28 cellular contexts compared by ENCODE assay signal in genomic region chr13:74142257-74142656, GRCh38.
"Had no signal": no experiment of that assay in that cellular context is flagged by ENCODE, and none has a peak within 500 bp of the region (broad histone marks: within the 10 kb centered on the region; RNA-seq: fewer than 3 reads in every experiment).

No MANE protein-coding gene starts in this region.

- ATAC-seq: effector memory CD8-positive, alpha-beta T cell; esophagus mucosa; foreskin keratinocyte; gastrocnemius medialis; gastroesophageal sphincter; heart left ventricle had no signal

- H3K27me3 Mint-ChIP-seq: effector memory CD8-positive, alpha-beta T cell had no signal

- H3K4me3 Mint-ChIP-seq: dendritic cell treated with granulocyte-macrophage colony-stimulating factor and Interleukin-4, amounts not matched to agents 40 ng/mL and 50 ng/mL, for 4 days; effector memory CD8-positive, alpha-beta T cell; endodermal cell had no signal

- H3K27ac Mint-ChIP-seq: dendritic cell treated with granulocyte-macrophage colony-stimulating factor and Interleukin-4, amounts not matched to agents 40 ng/mL and 50 ng/mL, for 4 days; effector memory CD8-positive, alpha-beta T cell; endodermal cell had no signal

- H3K27ac ChIP-seq: colonic mucosa, coronary artery, dorsolateral prefrontal cortex, epithelial cell of prostate, esophagus muscularis mucosa, esophagus squamous epithelium, foreskin keratinocyte, gastrocnemius medialis, gastroesophageal sphincter, heart left ventricle had no signal

- H3K4me1 ChIP-seq: colonic mucosa, esophagus squamous epithelium, foreskin keratinocyte, gastrocnemius medialis had no signal

- H3K4me1 Mint-ChIP-seq: endodermal cell had no signal

- H3K36me3 ChIP-seq: colonic mucosa, esophagus muscularis mucosa, esophagus squamous epithelium, gastrocnemius medialis, gastroesophageal sphincter, heart left ventricle had no signal

- H3K9me3 ChIP-seq: colonic mucosa, esophagus muscularis mucosa, esophagus squamous epithelium, gastrocnemius medialis, gastroesophageal sphincter, heart left ventricle had no signal

- H3K27me3 ChIP-seq: colonic mucosa, dorsolateral prefrontal cortex, esophagus muscularis mucosa, esophagus squamous epithelium, foreskin keratinocyte, gastrocnemius medialis, gastroesophageal sphincter, heart left ventricle had no signal

- DNase-seq: colonic mucosa; cortex of kidney; dermis blood vessel endothelial cell; dorsolateral prefrontal cortex; effector CD4-positive, alpha-beta T cell; effector CD8-positive, alpha-beta T cell; effector memory CD4-positive, alpha-beta T cell; effector memory CD8-positive, alpha-beta T cell; endodermal cell; erythroblast; esophagus squamous epithelium; foreskin fibroblast; foreskin keratinocyte; foreskin melanocyte; gastrocnemius medialis; glutamatergic neuron; head of caudate nucleus; heart left ventricle had no signal

- FAIRE-seq: colon, endometrium, endothelial cell of umbilical vein, frontal cortex had no signal

- H3K9me3 Mint-ChIP-seq: dendritic cell treated with granulocyte-macrophage colony-stimulating factor and Interleukin-4, amounts not matched to agents 40 ng/mL and 50 ng/mL, for 4 days; effector memory CD8-positive, alpha-beta T cell; endodermal cell had no signal

- H3K4me3 ChIP-seq: colonic mucosa, coronary artery, dorsolateral prefrontal cortex, esophagus muscularis mucosa, esophagus squamous epithelium, gastrocnemius medialis, gastroesophageal sphincter, heart left ventricle had no signal
